18 cellular contexts compared by ENCODE assay signal in genomic region chr3:59644479-59645075, GRCh38.
A peak's percentile ranks its signal among the peaks of the same experiment; 100 is the strongest.
DNase-seq lines count a peak whose midpoint lies in the region; ATAC-seq and TF ChIP-seq lines count a peak whose summit lies in the region.
"Had no signal": no experiment of that assay in that cellular context is flagged by ENCODE, and none has a peak within 500 bp of the region (broad histone marks: within the 10 kb centered on the region; RNA-seq: fewer than 3 reads in every experiment).

No MANE protein-coding gene starts in this region.

- no TSS peak for BruUV-seq in mammary epithelial cell (replicated peaks; lab: Mats Ljungman, UMichigan)

- intact Hi-C loops in breast epithelium (cut with DNase I; ENCODE audit: low total_unique reads) (no loop called here), mammary epithelial cell (cut with micrococcal nuclease) (no loop called here)

- DNase-seq in breast epithelium (ENCODE audit: low spot score in 2 of 2) (peak in 1 of 2 donors; percentile 57), mammary epithelial cell (no peak), medulla oblongata (ENCODE audit: extremely low spot score) (peak; percentile 77), occipital lobe (lab: John Stamatoyannopoulos, UW) (no peak), H4 (ENCODE audit: low spot score) (no peak)
- DNase-seq in stimulated activated CD4-positive, alpha-beta T cell treated with anti-CD3 and anti-CD28 coated beads, Interleukin-12 subunit alpha, Interleukin-12 subunit beta, amount 100 ng/mL, for 4 hours = no peak
- DNase-seq: DMS53, GF-D8, GOT3, Karpas-422, NCI-H2081, NCI-H2227 treated with DMSO at 0.1 percent for 48 hours, NCI-H510A treated with DMSO at 0.1 percent for 48 hours, NCI-H748 treated with DMSO at 0.1 percent for 48 hours, OCI-M1, SJCRH30 had no signal

- H3K27ac ChIP-seq in breast epithelium (peak overlapping the region; percentile 72 to 81), mammary epithelial cell (ENCODE audit: insufficient read depth, low read depth, low read length) (no peak overlapping the region)
- H3K27ac ChIP-seq: SJCRH30 had no signal

- no peaks in the 10 kb centered on the region for H3K79me2 ChIP-seq in mammary epithelial cell (ENCODE audit: insufficient read depth, low read length)

- no peak for TF ChIP-seq CTCF in breast epithelium (IDR thresholded peaks at IDR 0.05)
- no peak for TF ChIP-seq CTCF in mammary epithelial cell (conservative IDR thresholded peaks at IDR 0.05 in 1 of 2, IDR thresholded peaks at IDR 0.05 in 1 of 2; ENCODE audit: extremely low read depth in 1 of 2, insufficient read depth in 1 of 2, low read depth in 1 of 2, low read length in 2 of 2)

- H3K9ac ChIP-seq in mammary epithelial cell (ENCODE audit: insufficient read depth, low read length) = no peak overlapping the region

- CTCF ChIA-PET in mammary epithelial cell (lab: Charles Lee; ENCODE audit: low non-redundant PET) = no interaction called here

- H3K9me3 ChIP-seq in breast epithelium (no peaks in the 10 kb centered on the region), mammary epithelial cell (replicated peaks; ENCODE audit: insufficient read depth, low read length) (no peaks in the 10 kb centered on the region)
- H3K9me3 ChIP-seq: SJCRH30 had no signal

- no peaks in the 10 kb centered on the region for H3K27me3 ChIP-seq in breast epithelium
- peaks cover 12% of the 10 kb centered on the region for H3K27me3 ChIP-seq in mammary epithelial cell (ENCODE audit: insufficient read depth, low read length)
- H3K27me3 ChIP-seq: SJCRH30 had no signal

- no peaks in the 10 kb centered on the region for H3K36me3 ChIP-seq in breast epithelium
- no peaks in the 10 kb centered on the region for H3K36me3 ChIP-seq in mammary epithelial cell (ENCODE audit: insufficient read depth, low read length)
- H3K36me3 ChIP-seq: SJCRH30 had no signal

- H3K4me1 ChIP-seq in breast epithelium (no peaks in the 10 kb centered on the region), mammary epithelial cell (ENCODE audit: insufficient read depth, low read length) (no peaks in the 10 kb centered on the region)
- H3K4me1 ChIP-seq: SJCRH30 had no signal

- dilution Hi-C loops in mammary epithelial cell (cut with HindIII; ENCODE audit: low sequenced_read_pairs) = no loop called here

- H3K4me3 ChIP-seq in breast epithelium (no peak overlapping the region), mammary epithelial cell (replicated peaks in 1 of 3; ENCODE audit: insufficient read depth in 1 of 3, low read depth in 2 of 3, low read length in 3 of 3) (no peak overlapping the region)
- H3K4me3 ChIP-seq: SJCRH30 had no signal

- in situ Hi-C loops in mammary epithelial cell (cut with MboI; ENCODE audit: low sequenced_read_pairs in 2 of 2) = no loop called here

- H2AFZ ChIP-seq in mammary epithelial cell (ENCODE audit: low read depth, low read length) = no peak overlapping the region

- 43% methylated on average over 2 of the region's 2 CpGs for WGBS in mammary epithelial cell (ENCODE audit: low coverage, missing lambda C conversion rate)

- TF ChIP-seq POLR2A in breast epithelium (IDR thresholded peaks at IDR 0.05) = no peak

- ATAC-seq in esophagus mucosa = peak; percentile 59
- ATAC-seq: HCT116 had no signal

- no peak overlapping the region for H3K4me2 ChIP-seq in mammary epithelial cell (ENCODE audit: insufficient read depth, low read depth, low read length)

- no peaks in the 10 kb centered on the region for H4K20me1 ChIP-seq in mammary epithelial cell (ENCODE audit: insufficient read depth, low read length)
